26 cellular contexts compared by ENCODE assay signal in genomic region chr7:89988070-89988469, GRCh38.
DNase-seq lines count a peak whose midpoint lies in the region; FAIRE-seq and TF ChIP-seq lines count a peak whose summit lies in the region.
"Had no signal": no experiment of that assay in that cellular context is flagged by ENCODE, and none has a peak within 500 bp of the region (broad histone marks: within the 10 kb centered on the region; RNA-seq: fewer than 3 reads in every experiment).

No MANE protein-coding gene starts in this region.

- no CpG with 5 or more reads among the region's 1 CpG for WGBS in trophoblast cell (ENCODE audit: extremely low coverage, insufficient coverage, insufficient read length)

- no peaks in the 10 kb centered on the region for H3K27me3 ChIP-seq in NT2/D1 (ENCODE audit: insufficient read depth, insufficient read length)
- H3K27me3 ChIP-seq in bronchial epithelial cell (ENCODE audit: control insufficient read depth, insufficient read depth, low read length), result no peaks in the 10 kb centered on the region
- no peaks in the 10 kb centered on the region for H3K27me3 ChIP-seq in PC-9 (ENCODE audit: insufficient read depth, low read depth)
- H3K27me3 ChIP-seq in trophoblast cell (ENCODE audit: insufficient read depth, low read length), result no peaks in the 10 kb centered on the region
- H3K27me3 ChIP-seq in right atrium auricular region, result no peaks in the 10 kb centered on the region
- H3K27me3 ChIP-seq: BLaER1 treated with 17β-estradiol and CSF1 and Interleukin-3, amounts not matched to agents 10 nM and 100 nM had no signal

- H4K91ac ChIP-seq in trophoblast cell (ENCODE audit: low read depth, low read length), result no peak overlapping the region

- DNase-seq in ELR (ENCODE audit: low read depth) (peak; percentile 0), NT2/D1 (ENCODE audit: low read depth, low spot score) (peak; percentile 13), bronchial epithelial cell (ENCODE audit: low read depth) (peak; percentile 45), renal cortical epithelial cell (ENCODE audit: low read depth) (peak; percentile 13), PC-9 (no peak), trophoblast cell (no peak), right atrium auricular region (ENCODE audit: low spot score) (no peak)
- DNase-seq: AML-193; CD4-positive, alpha-beta T cell; COR-L47; DMS53; HCEC 1CT; NCI-H1092 treated with DMSO at 0.1 percent for 48 hours; NCI-H1436; NCI-H187; NCI-H2171 treated with DMSO at 0.1 percent for 48 hours; NCI-H526; NCI-H82; NK-92 treated with Interleukin-12 subunit alpha and Interleukin-12 subunit beta, amount 100 ng/mL, for 24 hours; SIG-M5 had no signal

- intact Hi-C loops in PC-9 (cut with micrococcal nuclease; ENCODE audit: unreplicated experiment), result no loop called here

- no peak overlapping the region for H4K12ac ChIP-seq in trophoblast cell (ENCODE audit: low read depth, low read length)

- TF ChIP-seq CTCF in bronchial epithelial cell (IDR thresholded peaks at IDR 0.05; ENCODE audit: insufficient read depth, low read length, severe bottlenecking), result no peak
- no peak for TF ChIP-seq CTCF in PC-9 (conservative IDR thresholded peaks at IDR 0.05)
- TF ChIP-seq CTCF in right atrium auricular region (IDR thresholded peaks at IDR 0.05), result no peak

- no peaks in the 10 kb centered on the region for H3K79me1 ChIP-seq in trophoblast cell (ENCODE audit: low read length)

- H3K4ac ChIP-seq in trophoblast cell (ENCODE audit: low read depth, low read length), result no peak overlapping the region

- no peak overlapping the region for H2BK12ac ChIP-seq in trophoblast cell (ENCODE audit: low read length)

- H3K9me2 ChIP-seq in PC-9 (ENCODE audit: insufficient read depth), result no peaks in the 10 kb centered on the region

- H3K27ac ChIP-seq in PC-9, result no peak overlapping the region
- H3K27ac ChIP-seq in trophoblast cell (ENCODE audit: low read depth, low read length), result no peak overlapping the region
- H3K27ac ChIP-seq in right atrium auricular region, result no peak overlapping the region
- H3K27ac ChIP-seq: BLaER1 treated with 17β-estradiol and CSF1 and Interleukin-3, amounts not matched to agents 10 nM and 100 nM; SK-N-MC had no signal

- H2AFZ ChIP-seq in PC-9, result no peak overlapping the region
- H2AFZ ChIP-seq in trophoblast cell (ENCODE audit: insufficient read depth, low read length, poor library complexity), result no peak overlapping the region

- no peaks in the 10 kb centered on the region for H3K9me3 ChIP-seq in NT2/D1 (ENCODE audit: insufficient read depth, low read length)
- H3K9me3 ChIP-seq in PC-9 (ENCODE audit: insufficient read depth, low read depth), result no peaks in the 10 kb centered on the region
- H3K9me3 ChIP-seq in trophoblast cell (ENCODE audit: insufficient read depth, low read depth, low read length), result no peaks in the 10 kb centered on the region
- no peaks in the 10 kb centered on the region for H3K9me3 ChIP-seq in right atrium auricular region

- H2BK5ac ChIP-seq in trophoblast cell (ENCODE audit: low read depth, low read length, poor library complexity), result no peak overlapping the region

- H3K4me1 ChIP-seq in NT2/D1 (ENCODE audit: insufficient read depth, insufficient read length), result no peaks in the 10 kb centered on the region
- no peaks in the 10 kb centered on the region for H3K4me1 ChIP-seq in PC-9 (replicated peaks; ENCODE audit: insufficient read depth)
- no peaks in the 10 kb centered on the region for H3K4me1 ChIP-seq in trophoblast cell (ENCODE audit: control insufficient read depth in 1 of 2, insufficient read depth in 2 of 2, low read length in 2 of 2)
- H3K4me1 ChIP-seq in right atrium auricular region, result no peaks in the 10 kb centered on the region

- no peak overlapping the region for H3K18ac ChIP-seq in trophoblast cell (ENCODE audit: low read length)

- H2BK120ac ChIP-seq in trophoblast cell (ENCODE audit: insufficient read depth, low read length, poor library complexity), result no peak overlapping the region

- no peak overlapping the region for H4K8ac ChIP-seq in trophoblast cell (ENCODE audit: low read depth, low read length)

- no peak overlapping the region for H3K14ac ChIP-seq in trophoblast cell (ENCODE audit: low read length)

- H3K9ac ChIP-seq in NT2/D1 (ENCODE audit: insufficient read length, low read depth) (no peak overlapping the region), trophoblast cell (ENCODE audit: low read length) (no peak overlapping the region)
- H3K9ac ChIP-seq: BLaER1 treated with 17β-estradiol and CSF1 and Interleukin-3, amounts not matched to agents 10 nM and 100 nM had no signal

- H3K23ac ChIP-seq in trophoblast cell (ENCODE audit: low read length), result no peak overlapping the region

- BruUV-seq in PC-9 (replicated peaks; lab: Mats Ljungman, UMichigan), result no TSS peak

- no peak for FAIRE-seq in bronchial epithelial cell (lab: Jason Lieb, UNC)
- FAIRE-seq: A204.1, G401.6, GM12878, H1 had no signal

- no peak overlapping the region for H3K4me3 ChIP-seq in NT2/D1 (ENCODE audit: insufficient read length, low read depth)
- no peak overlapping the region for H3K4me3 ChIP-seq in bronchial epithelial cell (ENCODE audit: low read depth, low read length)
- no peak overlapping the region for H3K4me3 ChIP-seq in PC-9
- no peak overlapping the region for H3K4me3 ChIP-seq in trophoblast cell (ENCODE audit: low read depth, low read length)
- no peak overlapping the region for H3K4me3 ChIP-seq in right atrium auricular region
- H3K4me3 ChIP-seq: BLaER1 treated with 17β-estradiol and CSF1 and Interleukin-3, amounts not matched to agents 10 nM and 100 nM; GM12878; SK-N-MC had no signal

- CTCF ChIA-PET in PC-9 (lab: Charles Lee), result interaction anchor here (0.8 kb wide), 1 partner anchor 15 kb away, joined by 4 read pairs; no protein-coding TSS in a partner anchor

- H3K36me3 ChIP-seq in NT2/D1 (ENCODE audit: insufficient read depth, insufficient read length, low read length) (no peaks in the 10 kb centered on the region), bronchial epithelial cell (ENCODE audit: control insufficient read depth, insufficient read depth, low read length) (no peaks in the 10 kb centered on the region), PC-9 (ENCODE audit: low read depth) (no peaks in the 10 kb centered on the region), trophoblast cell (ENCODE audit: control insufficient read depth in 1 of 2, insufficient read depth in 2 of 2, low read length in 2 of 2) (no peaks in the 10 kb centered on the region), right atrium auricular region (no peaks in the 10 kb centered on the region)
- H3K36me3 ChIP-seq: BLaER1 treated with 17β-estradiol and CSF1 and Interleukin-3, amounts not matched to agents 10 nM and 100 nM had no signal

- H2AK5ac ChIP-seq in trophoblast cell (ENCODE audit: low read length), result no peak overlapping the region

- H3K79me2 ChIP-seq in PC-9 (ENCODE audit: low read depth), result no peaks in the 10 kb centered on the region
- no peaks in the 10 kb centered on the region for H3K79me2 ChIP-seq in trophoblast cell (ENCODE audit: control insufficient read depth, insufficient read depth, low read length, poor library complexity)

- H3K4me2 ChIP-seq in PC-9 (no peak overlapping the region), trophoblast cell (ENCODE audit: low read length) (no peak overlapping the region)
- H3K4me2 ChIP-seq: BLaER1 treated with 17β-estradiol and CSF1 and Interleukin-3, amounts not matched to agents 10 nM and 100 nM had no signal

- POLR2A ChIA-PET in PC-9 (lab: Charles Lee; ENCODE audit: unreplicated experiment), result no interaction called here

- H3F3A ChIP-seq in PC-9 (ENCODE audit: insufficient read depth, low read depth), result no peaks in the 10 kb centered on the region

- no peaks in the 10 kb centered on the region for H4K20me1 ChIP-seq in PC-9 (ENCODE audit: insufficient read depth)
- H4K20me1 ChIP-seq: BLaER1 treated with 17β-estradiol and CSF1 and Interleukin-3, amounts not matched to agents 10 nM and 100 nM had no signal

Comparison
In these comparisons a context has a peak if more than half of its experiments do, and no peak if none do; other contexts are left out.
1. DNase-seq: peak in ELR (single experiment), NT2/D1 (single experiment), bronchial epithelial cell (single experiment) and renal cortical epithelial cell (single experiment); none in PC-9 (0 of 2), trophoblast cell (0 of 2) and right atrium auricular region (single experiment).